ENCODE assay signal across 8 cellular contexts in genomic region chr3:27253831-27254230, GRCh38.
A peak's percentile ranks its signal among the peaks of the same experiment; 100 is the strongest.
DNase-seq lines count a peak whose midpoint lies in the region; ATAC-seq, FAIRE-seq and TF ChIP-seq lines count a peak whose summit lies in the region.

No MANE protein-coding gene starts in this region.

- TF ChIP-seq RAD21 in A549 (conservative IDR thresholded peaks at IDR 0.05 in 1 of 2, IDR thresholded peaks at IDR 0.05 in 1 of 2), result peak; percentile 81 to 85

- 32% methylated on average over 7 of the region's 7 CpGs for WGBS in A549 (ENCODE audit: missing lambda C conversion rate)
- WGBS in adrenal gland, 4 donors, result 36 to 50% (median 40%) methylated on average over 6 to 7 of the region's 7 CpGs

- CTCF ChIA-PET in A549 (lab: Yijun Ruan, JAX), result interaction anchor here (0.6 to 3.5 kb wide), 23 partner anchors 9 to 1410 kb away, joined by 3 to 24 read pairs (median 4); no protein-coding TSS in a partner anchor

- H3K4me3 ChIP-seq in A549, result no peak overlapping the region
- H3K4me3 ChIP-seq in MG63, result no peak overlapping the region
- H3K4me3 ChIP-seq in adrenal gland, result no peak overlapping the region

- no peak for TF ChIP-seq EP300 in A549 (IDR thresholded peaks at IDR 0.05)

- TF ChIP-seq POLR2A in A549 (IDR thresholded peaks at IDR 0.05; ENCODE audit: low read length) (no peak), adrenal gland (IDR thresholded peaks at IDR 0.05) (no peak)

- H3K27ac ChIP-seq in A549, result no peak overlapping the region
- H3K27ac ChIP-seq in adrenal gland, result no peak overlapping the region

- POLR2A ChIA-PET in A549 (lab: Yijun Ruan, JAX), result no interaction called here

- H3K36me3 ChIP-seq in MG63, result no peaks in the 10 kb centered on the region
- H3K36me3 ChIP-seq in adrenal gland (replicated peaks in 1 of 2), result no peaks in the 10 kb centered on the region

- DNase-seq in A549 (ENCODE audit: low read depth in 1 of 2, low spot score in 1 of 2), result peak; percentile 32 to 55
- peak; percentile 16 for DNase-seq in GDM1 (lab: John Stamatoyannopoulos, UW)
- peak; percentile 42 for DNase-seq in HCEC 1CT
- DNase-seq in MG63, result peak; percentile 5
- peak; percentile 10 to 50 (median 26) for DNase-seq in adrenal gland
- DNase-seq in left colon, result peak; percentile 34 to 43
- no peak for DNase-seq in posterior vena cava (ENCODE audit: low spot score)

- FAIRE-seq in A549 (lab: Jason Lieb, UNC), result no peak

- no peak overlapping the region for H3K4me2 ChIP-seq in A549

- H3K27me3 ChIP-seq in MG63 (no peaks in the 10 kb centered on the region), adrenal gland (no peaks in the 10 kb centered on the region)

- TF ChIP-seq CTCF in A549 (IDR thresholded peaks at IDR 0.05), result peak; percentile 69
- TF ChIP-seq CTCF in adrenal gland (IDR thresholded peaks at IDR 0.05), result peak in 4 of 6 experiments; percentile 15 to 38 (median 28)

- ATAC-seq in A549 (peak; percentile 98 to 100), left colon (peak; percentile 98), GM21825 (IDR thresholded peaks at IDR 0.05; ENCODE audit: unreplicated experiment) (no peak)

- H3K9me3 ChIP-seq in A549 (no peaks in the 10 kb centered on the region), MG63 (no peaks in the 10 kb centered on the region), adrenal gland (replicated peaks in 1 of 3) (no peaks in the 10 kb centered on the region)

- intact Hi-C loops in adrenal gland (cut with DNase I) (no loop called here), left colon (cut with DNase I, micrococcal nuclease) (no loop called here), posterior vena cava (cut with DNase I) (no loop called here)

- H3K4me1 ChIP-seq in A549 (no peaks in the 10 kb centered on the region), adrenal gland (replicated peaks in 1 of 2) (no peaks in the 10 kb centered on the region)

TF ChIP-seq in A549, 52 proteins besides CTCF, POLR2A, EP300 and RAD21:
- TF ChIP-seq CBX2 (IDR thresholded peaks at IDR 0.05; ENCODE audit: borderline replicate concordance, low read depth), result no peak
- peak; percentile 82 for TF ChIP-seq SMC3 (IDR thresholded peaks at IDR 0.05)
